Comparison of ENCODE assay signal across 8 cellular contexts in genomic region chr4:113682730-113683129, GRCh38.
A peak's percentile ranks its signal among the peaks of the same experiment; 100 is the strongest.
DNase-seq lines count a peak whose midpoint lies in the region; ATAC-seq and TF ChIP-seq lines count a peak whose summit lies in the region.

No MANE protein-coding gene starts in this region.

- ATAC-seq in HG03354 (IDR thresholded peaks at IDR 0.05; ENCODE audit: poor library complexity, severe bottlenecking, unreplicated experiment) = peak; percentile 2
- ATAC-seq in activated naive CD8-positive, alpha-beta T cell treated with anti-CD3 and anti-CD28 coated beads, Interleukin-2, amount 50 U/mL, for 24 hours = peak; percentile 33
- ATAC-seq in GM19467 (IDR thresholded peaks at IDR 0.05; ENCODE audit: unreplicated experiment) = no peak

- no peaks in the 10 kb centered on the region for H3K27me3 Mint-ChIP-seq in T-helper 2 cell treated with Interferon-gamma antibody and Interleukin-4, amounts not matched to agents 5 μg/mL and 100 μg/mL, for 36 hours (ENCODE audit: low read depth)
- no peaks in the 10 kb centered on the region for H3K27me3 Mint-ChIP-seq in activated naive CD8-positive, alpha-beta T cell treated with anti-CD3 and anti-CD28 coated beads, Interleukin-2, amount 50 U/mL, for 24 hours
- H3K27me3 Mint-ChIP-seq in glutamatergic neuron (ENCODE audit: unreplicated experiment) = no peaks in the 10 kb centered on the region

- peak overlapping the region; percentile 67 for H3K4me3 Mint-ChIP-seq in T-helper 2 cell treated with Interferon-gamma antibody and Interleukin-4, amounts not matched to agents 5 μg/mL and 100 μg/mL, for 36 hours
- H3K4me3 Mint-ChIP-seq in activated naive CD8-positive, alpha-beta T cell treated with anti-CD3 and anti-CD28 coated beads, Interleukin-2, amount 50 U/mL, for 24 hours = peak overlapping the region; percentile 52
- no peak overlapping the region for H3K4me3 Mint-ChIP-seq in glutamatergic neuron (ENCODE audit: unreplicated experiment)

- H3K9me3 Mint-ChIP-seq in T-helper 2 cell treated with Interferon-gamma antibody and Interleukin-4, amounts not matched to agents 5 μg/mL and 100 μg/mL, for 36 hours = peaks cover 16% of the 10 kb centered on the region
- H3K9me3 Mint-ChIP-seq in activated naive CD8-positive, alpha-beta T cell treated with anti-CD3 and anti-CD28 coated beads, Interleukin-2, amount 50 U/mL, for 24 hours = peaks cover 17% of the 10 kb centered on the region
- peaks cover 3% of the 10 kb centered on the region for H3K9me3 Mint-ChIP-seq in glutamatergic neuron (ENCODE audit: unreplicated experiment)

- peaks cover 49% of the 10 kb centered on the region for H3K4me1 Mint-ChIP-seq in T-helper 2 cell treated with Interferon-gamma antibody and Interleukin-4, amounts not matched to agents 5 μg/mL and 100 μg/mL, for 36 hours (ENCODE audit: low read depth)
- peaks cover 82% of the 10 kb centered on the region for H3K4me1 Mint-ChIP-seq in activated naive CD8-positive, alpha-beta T cell treated with anti-CD3 and anti-CD28 coated beads, Interleukin-2, amount 50 U/mL, for 24 hours
- H3K4me1 Mint-ChIP-seq in glutamatergic neuron (ENCODE audit: low read depth, unreplicated experiment) = peaks cover 15% of the 10 kb centered on the region

- no peak for DNase-seq in T-helper 2 cell treated with Interferon-gamma antibody and Interleukin-4, amounts not matched to agents 5 μg/mL and 100 μg/mL, for 36 hours (ENCODE audit: low spot score)
- no peak for DNase-seq in T-helper 2 cell
- no peak for DNase-seq in activated naive CD8-positive, alpha-beta T cell treated with anti-CD3 and anti-CD28 coated beads, Interleukin-2, amount 50 U/mL, for 24 hours
- peak; percentile 48 for DNase-seq in non-pigmented ciliary epithelial cell (ENCODE audit: low read depth)
- no peak for DNase-seq in SW480 (ENCODE audit: low spot score)
- DNase-seq in glutamatergic neuron = no peak

- TF ChIP-seq CTCF in glutamatergic neuron (IDR thresholded peaks at IDR 0.05; ENCODE audit: partially characterized antibody, unreplicated experiment) = no peak

- peaks cover 38% of the 10 kb centered on the region for H3K36me3 Mint-ChIP-seq in T-helper 2 cell treated with Interferon-gamma antibody and Interleukin-4, amounts not matched to agents 5 μg/mL and 100 μg/mL, for 36 hours (ENCODE audit: low read depth)
- peaks cover 78% of the 10 kb centered on the region for H3K36me3 Mint-ChIP-seq in activated naive CD8-positive, alpha-beta T cell treated with anti-CD3 and anti-CD28 coated beads, Interleukin-2, amount 50 U/mL, for 24 hours (ENCODE audit: low read depth)
- no peaks in the 10 kb centered on the region for H3K36me3 Mint-ChIP-seq in glutamatergic neuron (ENCODE audit: unreplicated experiment)

- H3K27ac Mint-ChIP-seq in T-helper 2 cell treated with Interferon-gamma antibody and Interleukin-4, amounts not matched to agents 5 μg/mL and 100 μg/mL, for 36 hours = peak overlapping the region; percentile 92
- H3K27ac Mint-ChIP-seq in activated naive CD8-positive, alpha-beta T cell treated with anti-CD3 and anti-CD28 coated beads, Interleukin-2, amount 50 U/mL, for 24 hours = peak overlapping the region; percentile 89
- H3K27ac Mint-ChIP-seq in glutamatergic neuron (ENCODE audit: unreplicated experiment) = no peak overlapping the region
